10 cellular contexts compared by ENCODE assay signal in the genomic region with DNA sequence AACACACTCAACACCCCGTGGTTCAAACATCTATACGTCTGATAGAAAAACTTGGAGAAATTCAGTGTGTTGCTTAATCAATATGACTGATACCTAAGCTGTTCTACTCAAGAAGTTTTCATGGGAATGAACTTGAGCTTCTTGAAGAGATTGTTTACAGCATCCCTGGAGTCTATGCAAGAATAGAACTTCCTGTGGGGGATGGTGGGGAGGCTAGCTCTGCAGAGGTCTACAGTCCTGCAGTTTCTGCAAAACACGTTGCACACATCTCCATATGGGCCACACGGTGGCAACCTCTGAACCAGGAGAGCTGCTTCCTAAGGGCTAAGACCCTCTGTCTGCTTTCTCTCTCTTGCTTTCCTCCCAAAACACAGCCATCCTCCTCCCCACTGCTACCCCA.
DNase-seq lines count a peak whose midpoint lies in the region; ATAC-seq and TF ChIP-seq lines count a peak whose summit lies in the region.
"Had no signal": no experiment of that assay in that cellular context is flagged by ENCODE, and none has a peak within 500 bp of the region (broad histone marks: within the 10 kb centered on the region; RNA-seq: fewer than 3 reads in every experiment).

No MANE protein-coding gene starts in this region.

- TF ChIP-seq CTCF in AG10803 (conservative IDR thresholded peaks at IDR 0.05; ENCODE audit: low read length) = peak; percentile 34
- peak; percentile 14 for TF ChIP-seq CTCF in GM06990 (IDR thresholded peaks at IDR 0.05; ENCODE audit: insufficient read depth, low read length, poor library complexity, severe bottlenecking)

- H3K4me3 ChIP-seq in AG10803 (ENCODE audit: low read length) (no peak overlapping the region), GM06990 (replicated peaks; ENCODE audit: low read depth, low read length) (no peak overlapping the region)
- H3K4me3 ChIP-seq: smooth muscle cell had no signal

- H3K36me3 ChIP-seq in GM06990 (ENCODE audit: control insufficient read depth, insufficient read depth, low read length) = peaks cover 7% of the 10 kb centered on the region

- no peaks in the 10 kb centered on the region for H3K27me3 ChIP-seq in GM06990 (replicated peaks; ENCODE audit: control insufficient read depth, insufficient read depth, low read length)

- 0 out of 3 replicates have a peak, but pooled peaks have one; percentile 22 for ATAC-seq in SK-N-SH treated with all-trans-retinoic acid at 6 μM for 48 hours
- no peak for ATAC-seq in GM21526 (IDR thresholded peaks at IDR 0.05; ENCODE audit: low FRiP score, unreplicated experiment)

- in situ Hi-C loops in ACHN (cut with HindIII; ENCODE audit: low pct_ligation_motif_present, low pct_unique_long_range_greater_than_20kb, low sequenced_read_pairs) = no loop called here

- DNase-seq in AG10803 (ENCODE audit: low read depth) = peak; percentile 65
- no peak for DNase-seq in GM06990 (ENCODE audit: extremely low read depth, insufficient read length)
- peak; percentile 43 for DNase-seq in fibroblast of the conjunctiva (ENCODE audit: low read depth)
- DNase-seq in ACHN = no peak
- no peak for DNase-seq in glomerular visceral epithelial cell (ENCODE audit: extremely low spot score)
- no peak for DNase-seq in stimulated activated CD8-positive, alpha-beta memory T cell treated with anti-CD3 and anti-CD28 coated beads, Interleukin-4, amount 100 ng/mL, for 48 hours
- DNase-seq: NCI-H2107 had no signal

TF ChIP-seq in SK-N-SH treated with all-trans-retinoic acid at 6 μM for 48 hours, 23 proteins besides CTCF, POLR2A, EP300 and RAD21:
- TF ChIP-seq CSDC2 (CRISPR knock-in tag; IDR thresholded peaks at IDR 0.05) = no peak
- TF ChIP-seq OSR1 (CRISPR knock-in tag; IDR thresholded peaks at IDR 0.05) = no peak
- TF ChIP-seq ARNTL (CRISPR knock-in tag; IDR thresholded peaks at IDR 0.05; ENCODE audit: borderline replicate concordance, low read depth) = no peak
- TF ChIP-seq GLIS3 (CRISPR knock-in tag; IDR thresholded peaks at IDR 0.05) = no peak
- TF ChIP-seq, protein P1, sequence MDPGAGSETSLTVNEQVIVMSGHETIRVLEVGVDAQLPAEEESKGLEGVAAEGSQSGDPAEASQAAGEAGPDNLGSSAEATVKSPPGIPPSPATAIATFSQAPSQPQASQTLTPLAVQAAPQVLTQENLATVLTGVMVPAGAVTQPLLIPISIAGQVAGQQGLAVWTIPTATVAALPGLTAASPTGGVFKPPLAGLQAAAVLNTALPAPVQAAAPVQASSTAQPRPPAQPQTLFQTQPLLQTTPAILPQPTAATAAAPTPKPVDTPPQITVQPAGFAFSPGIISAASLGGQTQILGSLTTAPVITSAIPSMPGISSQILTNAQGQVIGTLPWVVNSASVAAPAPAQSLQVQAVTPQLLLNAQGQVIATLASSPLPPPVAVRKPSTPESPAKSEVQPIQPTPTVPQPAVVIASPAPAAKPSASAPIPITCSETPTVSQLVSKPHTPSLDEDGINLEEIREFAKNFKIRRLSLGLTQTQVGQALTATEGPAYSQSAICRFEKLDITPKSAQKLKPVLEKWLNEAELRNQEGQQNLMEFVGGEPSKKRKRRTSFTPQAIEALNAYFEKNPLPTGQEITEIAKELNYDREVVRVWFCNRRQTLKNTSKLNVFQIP (CRISPR knock-in tag; IDR thresholded peaks at IDR 0.05; ENCODE audit: borderline replicate concordance, low read depth) = no peak
- no peak for TF ChIP-seq ISL1 (CRISPR knock-in tag; IDR thresholded peaks at IDR 0.05)
- no peak for TF ChIP-seq ZFP30 (CRISPR knock-in tag; IDR thresholded peaks at IDR 0.05)
- TF ChIP-seq, protein P2, sequence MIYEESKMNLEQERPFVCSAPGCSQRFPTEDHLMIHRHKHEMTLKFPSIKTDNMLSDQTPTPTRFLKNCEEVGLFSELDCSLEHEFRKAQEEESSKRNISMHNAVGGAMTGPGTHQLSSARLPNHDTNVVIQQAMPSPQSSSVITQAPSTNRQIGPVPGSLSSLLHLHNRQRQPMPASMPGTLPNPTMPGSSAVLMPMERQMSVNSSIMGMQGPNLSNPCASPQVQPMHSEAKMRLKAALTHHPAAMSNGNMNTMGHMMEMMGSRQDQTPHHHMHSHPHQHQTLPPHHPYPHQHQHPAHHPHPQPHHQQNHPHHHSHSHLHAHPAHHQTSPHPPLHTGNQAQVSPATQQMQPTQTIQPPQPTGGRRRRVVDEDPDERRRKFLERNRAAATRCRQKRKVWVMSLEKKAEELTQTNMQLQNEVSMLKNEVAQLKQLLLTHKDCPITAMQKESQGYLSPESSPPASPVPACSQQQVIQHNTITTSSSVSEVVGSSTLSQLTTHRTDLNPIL (CRISPR knock-in tag; IDR thresholded peaks at IDR 0.05; ENCODE audit: low read depth) = no peak
- no peak for TF ChIP-seq ZNF8 (CRISPR knock-in tag; IDR thresholded peaks at IDR 0.05)
- TF ChIP-seq ZNF70 (CRISPR knock-in tag; IDR thresholded peaks at IDR 0.05) = no peak
- TF ChIP-seq ZNF565 (CRISPR knock-in tag; conservative IDR thresholded peaks at IDR 0.05; ENCODE audit: low read depth) = no peak
- TF ChIP-seq ZFP3 (CRISPR knock-in tag; IDR thresholded peaks at IDR 0.05) = no peak
- no peak for TF ChIP-seq RARB (CRISPR knock-in tag; IDR thresholded peaks at IDR 0.05)

Comparison
In these comparisons a context has a peak if more than half of its experiments do, and no peak if none do; other contexts are left out.
1. DNase-seq: peak in AG10803 (single experiment) and fibroblast of the conjunctiva (single experiment); none in GM06990 (single experiment), ACHN (single experiment), glomerular visceral epithelial cell (single experiment) and stimulated activated CD8-positive, alpha-beta memory T cell treated with anti-CD3 and anti-CD28 coated beads, Interleukin-4, amount 100 ng/mL, for 48 hours (single experiment).